ENCODE assay signal across 37 cellular contexts in genomic region chr17:76459674-76460073, GRCh38. TPM values are rescaled to one million over a fixed set of nuclear protein-coding genes. Genes with fewer than 3 reads are reported as not detected.
"Had no signal": no experiment of that assay in that cellular context is flagged by ENCODE, and none has a peak within 500 bp of the region (broad histone marks: within the 10 kb centered on the region; RNA-seq: fewer than 3 reads in every experiment).

No MANE protein-coding gene starts in this region.

- DNase-seq: activated CD4-positive, alpha-beta memory T cell treated with anti-CD3 and anti-CD28 coated beads for 36 hours; activated CD4-positive, alpha-beta T cell treated with anti-CD3 and anti-CD28 coated beads for 36 hours; activated CD4-positive, alpha-beta T cell treated with anti-CD3 and anti-CD28 coated beads, Interleukin-2, amount 10 ng/mL, durations not matched to agents 24 days and 14 days; activated CD4-positive, CD25-positive, alpha-beta regulatory T cell; activated CD4-positive, CD25-positive, alpha-beta regulatory T cell treated with anti-CD3 and anti-CD28 coated beads, Interleukin-2, amount 50 U/mL, for 72 hours; activated CD8-positive, alpha-beta memory T cell treated with anti-CD3 and anti-CD28 coated beads, Interleukin-2, amount 10 ng/mL, durations not matched to agents 7 days and 5 days; activated CD8-positive, alpha-beta memory T cell treated with anti-CD3 and anti-CD28 coated beads, Interleukin-2, amount 50 U/mL, for 4 hours; activated CD8-positive, alpha-beta T cell treated with anti-CD3 and anti-CD28 coated beads, Interleukin-2, amount 10 ng/mL, durations not matched to agents 7 days and 5 days; activated effector memory CD4-positive, alpha-beta T cell treated with anti-CD3 and anti-CD28 coated beads, Interleukin-2, amount 50 U/mL, for 16 hours; activated naive CD4-positive, alpha-beta T cell treated with anti-CD3 and anti-CD28 coated beads, Interleukin-2, amount 10 ng/mL, durations not matched to agents 7 days and 5 days; activated naive CD8-positive, alpha-beta T cell treated with anti-CD3 and anti-CD28 coated beads, Interleukin-2, amount 10 ng/mL, durations not matched to agents 7 days and 5 days; activated T-cell treated with anti-CD3 and anti-CD28 coated beads, Interleukin-2, amount 50 U/mL, for 1 hour; activated T-cell treated with anti-CD3 and anti-CD28 coated beads, Interleukin-2, amount 50 U/mL, for 48 hours; brain microvascular endothelial cell; effector CD4-positive, alpha-beta T cell; effector memory CD8-positive, alpha-beta T cell; esophagus squamous epithelium; foreskin melanocyte; heart right ventricle; T-helper 2 cell had no signal

- H3K4me1 ChIP-seq: ascending aorta, esophagus squamous epithelium, gastroesophageal sphincter, heart right ventricle had no signal

- H3K27me3 Mint-ChIP-seq: activated CD4-positive, alpha-beta memory T cell treated with anti-CD3 and anti-CD28 coated beads for 36 hours; activated CD4-positive, alpha-beta T cell treated with anti-CD3 and anti-CD28 coated beads for 36 hours; central memory CD8-positive, alpha-beta T cell had no signal

- H3K4me1 Mint-ChIP-seq: activated CD4-positive, alpha-beta T cell treated with anti-CD3 and anti-CD28 coated beads for 36 hours; activated CD4-positive, alpha-beta T cell treated with anti-CD3 and anti-CD28 coated beads, Interleukin-2, amount 10 ng/mL, durations not matched to agents 24 days and 14 days; activated CD8-positive, alpha-beta memory T cell treated with anti-CD3 and anti-CD28 coated beads, Interleukin-2, amount 10 ng/mL, durations not matched to agents 7 days and 5 days; activated naive CD4-positive, alpha-beta T cell treated with anti-CD3 and anti-CD28 coated beads, Interleukin-2, amount 10 ng/mL, durations not matched to agents 7 days and 5 days; activated naive CD8-positive, alpha-beta T cell treated with anti-CD3 and anti-CD28 coated beads, Interleukin-2, amount 10 ng/mL, durations not matched to agents 7 days and 5 days; central memory CD8-positive, alpha-beta T cell had no signal

- H3K9me3 ChIP-seq: ascending aorta, esophagus squamous epithelium, gastroesophageal sphincter, heart right ventricle had no signal

- H3K27me3 ChIP-seq: ascending aorta, brain microvascular endothelial cell, esophagus squamous epithelium, gastroesophageal sphincter, heart right ventricle had no signal

- H3K4me3 Mint-ChIP-seq: activated CD4-positive, alpha-beta memory T cell treated with anti-CD3 and anti-CD28 coated beads for 36 hours; activated CD4-positive, alpha-beta T cell treated with anti-CD3 and anti-CD28 coated beads for 36 hours; activated CD4-positive, alpha-beta T cell treated with anti-CD3 and anti-CD28 coated beads, Interleukin-2, amount 10 ng/mL, durations not matched to agents 24 days and 14 days; activated CD8-positive, alpha-beta memory T cell treated with anti-CD3 and anti-CD28 coated beads, Interleukin-2, amount 10 ng/mL, durations not matched to agents 7 days and 5 days; activated CD8-positive, alpha-beta T cell treated with anti-CD3 and anti-CD28 coated beads, Interleukin-2, amount 10 ng/mL, durations not matched to agents 7 days and 5 days; activated naive CD4-positive, alpha-beta T cell treated with anti-CD3 and anti-CD28 coated beads, Interleukin-2, amount 10 ng/mL, durations not matched to agents 7 days and 5 days; activated naive CD8-positive, alpha-beta T cell treated with anti-CD3 and anti-CD28 coated beads, Interleukin-2, amount 10 ng/mL, durations not matched to agents 7 days and 5 days; activated T-helper 1 cell treated with anti-CD3 and anti-CD28 coated beads, Interleukin-12 subunit alpha, Interleukin-12 subunit beta, Interleukin-2, Interleukin-4 antibody, amounts not matched to agents 30 ng/mL and 10 ng/mL and 1 ng/mL, durations not matched to agents 14 hours and 24 hours and 36 hours; central memory CD8-positive, alpha-beta T cell; dendritic cell treated with granulocyte-macrophage colony-stimulating factor and Interleukin-4, amounts not matched to agents 40 ng/mL and 50 ng/mL, for 4 days; effector memory CD8-positive, alpha-beta T cell had no signal

- H3K27ac ChIP-seq: ascending aorta, brain microvascular endothelial cell, coronary artery, epithelial cell of prostate, esophagus squamous epithelium, gastroesophageal sphincter, heart right ventricle had no signal

- H3K36me3 ChIP-seq: ascending aorta, brain microvascular endothelial cell, esophagus squamous epithelium, gastroesophageal sphincter, heart right ventricle had no signal

- H3K4me3 ChIP-seq: ascending aorta, coronary artery, esophagus squamous epithelium, gastroesophageal sphincter, heart right ventricle had no signal

- H3K27ac Mint-ChIP-seq: activated CD4-positive, alpha-beta memory T cell treated with anti-CD3 and anti-CD28 coated beads for 36 hours; activated CD4-positive, alpha-beta T cell treated with anti-CD3 and anti-CD28 coated beads for 36 hours; activated CD4-positive, alpha-beta T cell treated with anti-CD3 and anti-CD28 coated beads, Interleukin-2, amount 10 ng/mL, durations not matched to agents 24 days and 14 days; activated CD8-positive, alpha-beta memory T cell treated with anti-CD3 and anti-CD28 coated beads, Interleukin-2, amount 10 ng/mL, durations not matched to agents 7 days and 5 days; activated CD8-positive, alpha-beta T cell treated with anti-CD3 and anti-CD28 coated beads, Interleukin-2, amount 10 ng/mL, durations not matched to agents 7 days and 5 days; activated naive CD4-positive, alpha-beta T cell treated with anti-CD3 and anti-CD28 coated beads, Interleukin-2, amount 10 ng/mL, durations not matched to agents 7 days and 5 days; activated naive CD4-positive, alpha-beta T cell treated with anti-CD3 and anti-CD28 coated beads, Interleukin-2, amount 50 U/mL, for 72 hours; activated naive CD8-positive, alpha-beta T cell treated with anti-CD3 and anti-CD28 coated beads, Interleukin-2, amount 10 ng/mL, durations not matched to agents 7 days and 5 days; activated T-helper 1 cell treated with anti-CD3 and anti-CD28 coated beads, Interleukin-12 subunit alpha, Interleukin-12 subunit beta, Interleukin-2, Interleukin-4 antibody, amounts not matched to agents 30 ng/mL and 10 ng/mL and 1 ng/mL, durations not matched to agents 14 hours and 24 hours and 36 hours; activated T-helper 2 cell treated with anti-CD3 and anti-CD28 coated beads, Interferon-gamma antibody, Interleukin-2, Interleukin-4, amounts not matched to agents 10 μg/mL and 5 μg/mL and 100 μg/mL, durations not matched to agents 14 hours and 24 hours and 36 hours; dendritic cell treated with granulocyte-macrophage colony-stimulating factor and Interleukin-4, amounts not matched to agents 40 ng/mL and 50 ng/mL, for 4 days; effector memory CD8-positive, alpha-beta T cell had no signal

- ATAC-seq: activated CD4-positive, alpha-beta T cell treated with anti-CD3 and anti-CD28 coated beads for 36 hours; activated CD8-positive, alpha-beta memory T cell treated with anti-CD3 and anti-CD28 coated beads, Interleukin-2, amount 10 ng/mL, durations not matched to agents 7 days and 5 days; activated CD8-positive, alpha-beta T cell treated with anti-CD3 and anti-CD28 coated beads, Interleukin-2, amount 10 ng/mL, durations not matched to agents 7 days and 5 days; activated naive CD4-positive, alpha-beta T cell treated with anti-CD3 and anti-CD28 coated beads, Interleukin-2, amount 50 U/mL, for 72 hours; effector memory CD8-positive, alpha-beta T cell; gastroesophageal sphincter; heart right ventricle had no signal

- H3K36me3 Mint-ChIP-seq: activated CD4-positive, alpha-beta memory T cell treated with anti-CD3 and anti-CD28 coated beads for 36 hours; activated CD8-positive, alpha-beta memory T cell treated with anti-CD3 and anti-CD28 coated beads, Interleukin-2, amount 10 ng/mL, durations not matched to agents 7 days and 5 days; activated naive CD4-positive, alpha-beta T cell treated with anti-CD3 and anti-CD28 coated beads, Interleukin-2, amount 10 ng/mL, durations not matched to agents 7 days and 5 days; activated naive CD4-positive, alpha-beta T cell treated with anti-CD3 and anti-CD28 coated beads, Interleukin-2, amount 50 U/mL, for 72 hours; activated naive CD8-positive, alpha-beta T cell treated with anti-CD3 and anti-CD28 coated beads, Interleukin-2, amount 10 ng/mL, durations not matched to agents 7 days and 5 days had no signal

- H3K9me3 Mint-ChIP-seq: activated CD4-positive, alpha-beta memory T cell treated with anti-CD3 and anti-CD28 coated beads for 36 hours; activated CD4-positive, alpha-beta T cell treated with anti-CD3 and anti-CD28 coated beads, Interleukin-2, amount 10 ng/mL, durations not matched to agents 24 days and 14 days; activated naive CD4-positive, alpha-beta T cell treated with anti-CD3 and anti-CD28 coated beads, Interleukin-2, amount 10 ng/mL, durations not matched to agents 7 days and 5 days; activated naive CD4-positive, alpha-beta T cell treated with anti-CD3 and anti-CD28 coated beads, Interleukin-2, amount 50 U/mL, for 72 hours; activated naive CD8-positive, alpha-beta T cell treated with anti-CD3 and anti-CD28 coated beads, Interleukin-2, amount 10 ng/mL, durations not matched to agents 7 days and 5 days; activated T-helper 1 cell treated with anti-CD3 and anti-CD28 coated beads, Interleukin-12 subunit alpha, Interleukin-12 subunit beta, Interleukin-2, Interleukin-4 antibody, amounts not matched to agents 30 ng/mL and 10 ng/mL and 1 ng/mL, durations not matched to agents 14 hours and 24 hours and 36 hours; activated T-helper 2 cell treated with anti-CD3 and anti-CD28 coated beads, Interferon-gamma antibody, Interleukin-2, Interleukin-4, amounts not matched to agents 10 μg/mL and 5 μg/mL and 100 μg/mL, durations not matched to agents 14 hours and 24 hours and 36 hours; central memory CD8-positive, alpha-beta T cell; dendritic cell treated with granulocyte-macrophage colony-stimulating factor and Interleukin-4, amounts not matched to agents 40 ng/mL and 50 ng/mL, for 4 days; effector memory CD8-positive, alpha-beta T cell had no signal

RNA-seq across cellular contexts. Expression of gene AANAT, which starts 7.7 kb away (rescaled TPM):
- total RNA-seq: activated CD4-positive, alpha-beta memory T cell treated with anti-CD3 and anti-CD28 coated beads for 36 hours; activated CD4-positive, alpha-beta T cell treated with anti-CD3 and anti-CD28 coated beads, Interleukin-2, amount 10 ng/mL, durations not matched to agents 24 days and 14 days; activated CD8-positive, alpha-beta memory T cell treated with anti-CD3 and anti-CD28 coated beads, Interleukin-2, amount 10 ng/mL, durations not matched to agents 7 days and 5 days; activated CD8-positive, alpha-beta T cell treated with anti-CD3 and anti-CD28 coated beads, Interleukin-2, amount 10 ng/mL, durations not matched to agents 7 days and 5 days; activated naive CD4-positive, alpha-beta T cell treated with anti-CD3 and anti-CD28 coated beads, Interleukin-2, amount 50 U/mL, for 72 hours; activated naive CD8-positive, alpha-beta T cell treated with anti-CD3 and anti-CD28 coated beads, Interleukin-2, amount 10 ng/mL, durations not matched to agents 7 days and 5 days; activated T-helper 1 cell treated with anti-CD3 and anti-CD28 coated beads, Interleukin-12 subunit alpha, Interleukin-12 subunit beta, Interleukin-2, Interleukin-4 antibody, amounts not matched to agents 30 ng/mL and 10 ng/mL and 1 ng/mL, durations not matched to agents 14 hours and 24 hours and 36 hours; ascending aorta; bronchial epithelial cell; cardiac septum; endothelial cell of umbilical vein; esophagus squamous epithelium; fibroblast of lung; fibroblast of villous mesenchyme; gastroesophageal sphincter; glomerular endothelial cell; T-helper 1 cell treated with Interleukin-12 subunit alpha and Interleukin-12 subunit beta and Interleukin-4 antibody, amounts not matched to agents 30 ng/mL and 1 ng/mL, for 36 hours had no signal
- polyA plus RNA-seq: endothelial cell of umbilical vein, esophagus, fibroblast of lung had no signal
